Comparison of ENCODE assay signal across 11 cellular contexts in genomic region chr3:169980055-169980454, GRCh38. TPM values are rescaled to one million over a fixed set of nuclear protein-coding genes. Genes with fewer than 3 reads are reported as not detected.
A peak's percentile ranks its signal among the peaks of the same experiment; 100 is the strongest.
DNase-seq lines count a peak whose midpoint lies in the region; FAIRE-seq and TF ChIP-seq lines count a peak whose summit lies in the region.
"Had no signal": no experiment of that assay in that cellular context is flagged by ENCODE, and none has a peak within 500 bp of the region (broad histone marks: within the 10 kb centered on the region; RNA-seq: fewer than 3 reads in every experiment).

No MANE protein-coding gene starts in this region.

- peaks cover 76% of the 10 kb centered on the region for H3K36me3 Mint-ChIP-seq in dendritic cell treated with granulocyte-macrophage colony-stimulating factor and Interleukin-4, amounts not matched to agents 40 ng/mL and 50 ng/mL, for 4 days (ENCODE audit: low read depth)
- peaks cover 37% of the 10 kb centered on the region for H3K36me3 Mint-ChIP-seq in progenitor cell of endocrine pancreas (ENCODE audit: insufficient read depth)

- H3K9me3 ChIP-seq in kidney (ENCODE audit: control insufficient read depth in 1 of 2, low read length in 2 of 2): no peaks in the 10 kb centered on the region
- H3K9me3 ChIP-seq: SK-N-SH had no signal

- no peak for TF ChIP-seq CTCF in progenitor cell of endocrine pancreas (IDR thresholded peaks at IDR 0.05; ENCODE audit: unreplicated experiment)
- TF ChIP-seq CTCF in kidney (IDR thresholded peaks at IDR 0.05; ENCODE audit: borderline replicate concordance, extremely low read depth, insufficient read depth): no peak

- H3K4me3 ChIP-seq in kidney (ENCODE audit: low read length in 2 of 2): no peak overlapping the region

- H3K27ac Mint-ChIP-seq in dendritic cell treated with granulocyte-macrophage colony-stimulating factor and Interleukin-4, amounts not matched to agents 40 ng/mL and 50 ng/mL, for 4 days: peak overlapping the region; percentile 24
- peak overlapping the region; percentile 33 for H3K27ac Mint-ChIP-seq in progenitor cell of endocrine pancreas
- H3K27ac Mint-ChIP-seq: nephron had no signal

- peaks cover 20 to 57% of the 10 kb centered on the region in 2 donors for H3K36me3 ChIP-seq in kidney (ENCODE audit: control insufficient read depth in 1 of 2, insufficient read depth in 2 of 2, low read length in 2 of 2)

- H3K27me3 Mint-ChIP-seq in dendritic cell treated with granulocyte-macrophage colony-stimulating factor and Interleukin-4, amounts not matched to agents 40 ng/mL and 50 ng/mL, for 4 days: no peaks in the 10 kb centered on the region
- H3K27me3 Mint-ChIP-seq in progenitor cell of endocrine pancreas: no peaks in the 10 kb centered on the region

- no peak for FAIRE-seq in kidney (lab: Jason Lieb, UNC)

- peak; percentile 48 for DNase-seq in EL
- DNase-seq in LHCN-M2 (ENCODE audit: low read depth): peak; percentile 30
- no peak for DNase-seq in progenitor cell of endocrine pancreas (ENCODE audit: low spot score, unreplicated experiment)
- no peak for DNase-seq in COLO668 (lab: John Stamatoyannopoulos, UW; ENCODE audit: unreplicated experiment)
- no peak for DNase-seq in kidney
- no peak for DNase-seq in SHP77 treated with DMSO at 0.1 percent for 48 hours (lab: John Stamatoyannopoulos, UW)
- DNase-seq: DMS53, NCI-H187, SK-N-SH had no signal

- no peak overlapping the region for H3K4me3 Mint-ChIP-seq in dendritic cell treated with granulocyte-macrophage colony-stimulating factor and Interleukin-4, amounts not matched to agents 40 ng/mL and 50 ng/mL, for 4 days
- H3K4me3 Mint-ChIP-seq in progenitor cell of endocrine pancreas (ENCODE audit: low read depth): no peak overlapping the region
- H3K4me3 Mint-ChIP-seq: nephron had no signal

- H3K27ac ChIP-seq in kidney (ENCODE audit: low read depth in 2 of 2, low read length in 2 of 2): no peak overlapping the region

- intact Hi-C loops in dendritic cell treated with granulocyte-macrophage colony-stimulating factor and Interleukin-4, amounts not matched to agents 40 ng/mL and 50 ng/mL, for 4 days (cut with micrococcal nuclease): loop anchor here (10.0 kb wide), 2 partner anchors 115 to 195 kb away; no protein-coding TSS in a partner anchor
- intact Hi-C loops in kidney (cut with DNase I): no loop called here

- H3K9me3 Mint-ChIP-seq in dendritic cell treated with granulocyte-macrophage colony-stimulating factor and Interleukin-4, amounts not matched to agents 40 ng/mL and 50 ng/mL, for 4 days: no peaks in the 10 kb centered on the region
- H3K9me3 Mint-ChIP-seq in progenitor cell of endocrine pancreas (ENCODE audit: low read depth): no peaks in the 10 kb centered on the region
- H3K9me3 Mint-ChIP-seq: nephron had no signal

- peaks cover 13% of the 10 kb centered on the region for H3K4me1 Mint-ChIP-seq in dendritic cell treated with granulocyte-macrophage colony-stimulating factor and Interleukin-4, amounts not matched to agents 40 ng/mL and 50 ng/mL, for 4 days (ENCODE audit: low read depth)
- peaks cover 2% of the 10 kb centered on the region for H3K4me1 Mint-ChIP-seq in progenitor cell of endocrine pancreas (ENCODE audit: low read depth)
- H3K4me1 Mint-ChIP-seq: nephron had no signal

- no peaks in the 10 kb centered on the region for H3K4me1 ChIP-seq in kidney (ENCODE audit: control insufficient read depth in 1 of 2, insufficient read depth in 1 of 2, low read depth in 1 of 2, low read length in 2 of 2)

- no peak overlapping the region for H3K9ac ChIP-seq in kidney (ENCODE audit: low read length in 2 of 2)
- H3K9ac ChIP-seq: SK-N-SH had no signal

RNA-seq across cellular contexts. Expression of gene SEC62, which starts 13.4 kb away (rescaled TPM):
- total RNA-seq in LHCN-M2 (2014; rRNA removed) (32.1 and 35.8 TPM in 2 replicates), progenitor cell of endocrine pancreas (94.6 and 103 TPM in 2 replicates), kidney (139 TPM)
- polyA plus RNA-seq in LHCN-M2 (2012): 44.8 TPM
- polyA plus RNA-seq in kidney (ENCODE audit: insufficient read depth, low read depth, low replicate concordance): 131 TPM

RNA-seq across cellular contexts. Expression of gene GPR160, which starts 57.7 kb away (rescaled TPM):
- total RNA-seq in LHCN-M2 (2014; rRNA removed) (0.40 and 1.7 TPM in 2 replicates), progenitor cell of endocrine pancreas (33.7 and 44.3 TPM in 2 replicates), kidney (24.9 TPM)
- 0.38 TPM for polyA plus RNA-seq in LHCN-M2 (2012)
- polyA plus RNA-seq in kidney (ENCODE audit: insufficient read depth, low read depth, low replicate concordance): 23.7 TPM

Comparison
In these comparisons a context has a peak if more than half of its experiments do, and no peak if none do; other contexts are left out.
1. DNase-seq: peak in EL (single experiment) and LHCN-M2 (single experiment); none in progenitor cell of endocrine pancreas (single experiment), COLO668 (single experiment), kidney (single experiment) and SHP77 treated with DMSO at 0.1 percent for 48 hours (single experiment).